9 cellular contexts compared by ENCODE assay signal in genomic region chr20:370977-371754, GRCh38. TPM values are rescaled to one million over a fixed set of nuclear protein-coding genes. Genes with fewer than 3 reads are reported as not detected.
DNase-seq lines count a peak whose midpoint lies in the region; ATAC-seq, FAIRE-seq and TF ChIP-seq lines count a peak whose summit lies in the region.
"Had no signal": no experiment of that assay in that cellular context is flagged by ENCODE, and none has a peak within 500 bp of the region (broad histone marks: within the 10 kb centered on the region; RNA-seq: fewer than 3 reads in every experiment).

No MANE protein-coding gene starts in this region.

- H3K9me2 ChIP-seq in HCT116 (ENCODE audit: insufficient read depth) = no peaks in the 10 kb centered on the region

- WGBS in spleen, 5 donors = 64 to 82% (median 74%) methylated on average over 6 to 7 of the region's 7 CpGs

- H3K9ac ChIP-seq in HCT116 (ENCODE audit: low read length) (0 out of 2 replicates have a peak overlapping the region, but pooled peaks have one; percentile 4), kidney (ENCODE audit: low read length in 2 of 2) (no peak overlapping the region)

- H3K27me3 ChIP-seq in HCT116 (ENCODE audit: insufficient read depth, low read length) (no peaks in the 10 kb centered on the region), spleen (replicated peaks in 1 of 7) (no peaks in the 10 kb centered on the region)

- H2AFZ ChIP-seq in HCT116 (ENCODE audit: low read depth, low read length, poor library complexity, severe bottlenecking) = no peak overlapping the region

- no peak for TF ChIP-seq CTCF in HCT116 (IDR thresholded peaks at IDR 0.05 in 2 of 3, conservative IDR thresholded peaks at IDR 0.05 in 1 of 3; ENCODE audit: borderline replicate concordance in 1 of 3, insufficient read depth in 1 of 3, low read depth in 2 of 3, low read length in 2 of 3)
- no peak for TF ChIP-seq CTCF in VCaP (conservative IDR thresholded peaks at IDR 0.05)
- no peak for TF ChIP-seq CTCF in kidney (IDR thresholded peaks at IDR 0.05; ENCODE audit: borderline replicate concordance, extremely low read depth, insufficient read depth)
- no peak for TF ChIP-seq CTCF in spleen (IDR thresholded peaks at IDR 0.05 in 8 of 11, conservative IDR thresholded peaks at IDR 0.05 in 3 of 11)
- no peak for TF ChIP-seq CTCF in D721Med (IDR thresholded peaks at IDR 0.05; ENCODE audit: insufficient read depth, missing control alignments)

- H3K36me3 ChIP-seq in HCT116 (ENCODE audit: control insufficient read depth in 1 of 2, insufficient read depth in 2 of 2, low read length in 2 of 2) (no peaks in the 10 kb centered on the region), kidney (ENCODE audit: control insufficient read depth in 1 of 2, insufficient read depth in 2 of 2, low read length in 2 of 2) (no peaks in the 10 kb centered on the region), spleen (no peaks in the 10 kb centered on the region)

- RAD21 ChIA-PET in HCT116 (lab: Charles Lee; ENCODE audit: low non-redundant PET in 1 of 2, low total read pairs in 2 of 2, uncharacterized antibody in 2 of 2, unreplicated experiment in 2 of 2) = interaction anchor here in 1 of 2 experiments (1.0 kb wide), 1 partner anchor 9 kb away, joined by 5 read pairs; the partner anchor contains the start of gene TRIB3

- POLR2A ChIA-PET in HCT116 (lab: Charles Lee) = interaction anchor here (0.8 to 29.0 kb wide), 9 partner anchors 7 to 173 kb away, joined by 3 to 779 read pairs (median 4); partner anchors contain the start of genes CSNK2A1, NRSN2, RBCK1 and SOX12

- CTCF ChIA-PET in HCT116 (lab: Charles Lee) = interaction anchor here (1.0 to 2.6 kb wide), 3 partner anchors 8 to 16 kb away, joined by 3 to 10 read pairs (median 6); partner anchors contain the start of gene TRIB3

- DNase-seq in HCT116 (ENCODE audit: low read depth, low spot score) = no peak
- no peak for DNase-seq in kidney
- DNase-seq in spleen = no peak
- DNase-seq in D721Med (ENCODE audit: insufficient read length, low spot score) = no peak
- DNase-seq: DMS79; effector memory CD8-positive, alpha-beta T cell had no signal

- H3K79me2 ChIP-seq in HCT116 (ENCODE audit: insufficient read depth, low read length) = no peaks in the 10 kb centered on the region

- H3K9me3 ChIP-seq in HCT116 (ENCODE audit: control insufficient read depth in 1 of 2, insufficient read depth in 1 of 2, low read depth in 1 of 2, low read length in 2 of 2) (no peaks in the 10 kb centered on the region), kidney (ENCODE audit: control insufficient read depth in 1 of 2, low read length in 2 of 2) (no peaks in the 10 kb centered on the region), spleen (no peaks in the 10 kb centered on the region)

- H3K27ac ChIP-seq in HCT116 (ENCODE audit: low read depth, low read length) = peak overlapping the region; percentile 84
- peak overlapping the region; percentile 99 for H3K27ac ChIP-seq in VCaP
- H3K27ac ChIP-seq in kidney (ENCODE audit: low read depth in 2 of 2, low read length in 2 of 2) = peak overlapping the region; percentile 56 to 70
- peak overlapping the region; percentile 6 to 81 (median 67) for H3K27ac ChIP-seq in spleen

- no peak for FAIRE-seq in kidney (lab: Jason Lieb, UNC)
- no peak for FAIRE-seq in D721Med (lab: Jason Lieb, UNC)

- peaks cover 70 to 75% of the 10 kb centered on the region in 2 experiments for H3K4me1 ChIP-seq in HCT116 (ENCODE audit: control insufficient read depth in 1 of 2, insufficient read depth in 2 of 2, low read length in 2 of 2)
- H3K4me1 ChIP-seq in kidney (ENCODE audit: control insufficient read depth in 1 of 2, insufficient read depth in 1 of 2, low read depth in 1 of 2, low read length in 2 of 2) = peaks cover 7 to 16% of the 10 kb centered on the region in 2 donors
- H3K4me1 ChIP-seq in spleen = peaks cover 0 to 47% (median 28%) of the 10 kb centered on the region in 6 donors

- TF ChIP-seq POLR2A in HCT116 (IDR thresholded peaks at IDR 0.05; ENCODE audit: borderline replicate concordance, extremely low read depth, insufficient read depth, insufficient read length) = peak; percentile 37
- TF ChIP-seq POLR2A in spleen (IDR thresholded peaks at IDR 0.05) = no peak

- no peak overlapping the region for H3K4me3 ChIP-seq in HCT116 (replicated peaks in 1 of 2; ENCODE audit: low read depth in 1 of 2, low read length in 2 of 2)
- H3K4me3 ChIP-seq in kidney (ENCODE audit: low read length in 2 of 2) = no peak overlapping the region
- H3K4me3 ChIP-seq in spleen = peak overlapping the region in 1 of 8 donors; percentile 22

- no peaks in the 10 kb centered on the region for H4K20me1 ChIP-seq in HCT116 (ENCODE audit: insufficient read depth)

- no peak for TF ChIP-seq RAD21 in HCT116 (IDR thresholded peaks at IDR 0.05; ENCODE audit: low read depth)

- H3K4me2 ChIP-seq in HCT116 (ENCODE audit: low read length) = peak overlapping the region; percentile 39

- BruUV-seq in HCT116 (replicated peaks; lab: Mats Ljungman, UMichigan) = TSS peak; percentile 76

- intact Hi-C loops in HCT116 (cut with micrococcal nuclease) (no loop called here), kidney (cut with DNase I) (no loop called here), spleen (cut with DNase I; ENCODE audit: low total_unique reads) (no loop called here)

- ATAC-seq in HCT116 (no peak), GM18868 (IDR thresholded peaks at IDR 0.05; ENCODE audit: unreplicated experiment) (no peak), HG03175 (IDR thresholded peaks at IDR 0.05; ENCODE audit: unreplicated experiment) (no peak)
- ATAC-seq: effector memory CD8-positive, alpha-beta T cell had no signal

TF ChIP-seq in HCT116, 20 proteins besides CTCF, POLR2A, EP300 and RAD21 (continues in another document):
- no peak for TF ChIP-seq CEBPB (IDR thresholded peaks at IDR 0.05; ENCODE audit: low read depth)
- no peak for TF ChIP-seq MAX (IDR thresholded peaks at IDR 0.05)
- TF ChIP-seq REST (IDR thresholded peaks at IDR 0.05; ENCODE audit: low read depth) = no peak
- no peak for TF ChIP-seq EGR1 (IDR thresholded peaks at IDR 0.05; ENCODE audit: low read depth)
- TF ChIP-seq YY1 (IDR thresholded peaks at IDR 0.05; ENCODE audit: extremely low read depth, insufficient replicate concordance, low read depth, low read length) = no peak
- no peak for TF ChIP-seq ATF3 (IDR thresholded peaks at IDR 0.05)

RNA-seq across cellular contexts. Expression of gene TRIB3, which starts 9.4 kb away (rescaled TPM):
- total RNA-seq in HCT116 (2021; ENCODE audit: unreplicated experiment) = 113 TPM
- polyA plus RNA-seq in HCT116 (2012) = 184 and 189 TPM in 2 replicates
- total RNA-seq in kidney = 11.6 TPM
- polyA plus RNA-seq in kidney (ENCODE audit: insufficient read depth, low read depth, low replicate concordance) = 4.3 TPM
- 10 to 100 TPM in 4 of 7 donors, 1 to 10 TPM in 3; 8.3 to 25.7 (median 12.0) TPM for total RNA-seq in spleen
- polyA plus RNA-seq in spleen = 10 to 100 TPM in 2 of 3 donors, 1 to 10 TPM in 1; 5.7 to 11.7 (median 11.6) TPM

RNA-seq across cellular contexts. Expression of gene NRSN2, which starts 24.3 kb away (rescaled TPM):
- total RNA-seq in HCT116 (2021; ENCODE audit: unreplicated experiment) = 1.9 TPM
- 2.0 and 2.5 TPM in 2 replicates for polyA plus RNA-seq in HCT116 (2012)
- 48.1 TPM for total RNA-seq in kidney
- polyA plus RNA-seq in kidney (ENCODE audit: insufficient read depth, low read depth, low replicate concordance) = 50.0 TPM
- 10 to 100 TPM; 10.9 to 26.3 (median 18.2) TPM for total RNA-seq in spleen
- 10 to 100 TPM; 10.5 to 13.4 (median 12.8) TPM for polyA plus RNA-seq in spleen

RNA-seq across cellular contexts. Expression of gene RBCK1, which starts 36.9 kb away (rescaled TPM):
- 180 TPM for total RNA-seq in HCT116 (2021; ENCODE audit: unreplicated experiment)
- 404 and 522 TPM in 2 replicates for polyA plus RNA-seq in HCT116 (2012)
- total RNA-seq in kidney = 93.6 TPM
- 73.0 TPM for polyA plus RNA-seq in kidney (ENCODE audit: insufficient read depth, low read depth, low replicate concordance)
- 100 to 1,000 TPM in 4 of 7 donors, 10 to 100 TPM in 3; 90.2 to 124 (median 105) TPM for total RNA-seq in spleen
- polyA plus RNA-seq in spleen = 100 to 1,000 TPM in 1 of 3 donors, 10 to 100 TPM in 2; 78.6 to 152 (median 98.9) TPM

RNA-seq across cellular contexts. Expression of gene SOX12, which starts 45.8 kb away (rescaled TPM):
- 40.4 TPM for total RNA-seq in HCT116 (2021; ENCODE audit: unreplicated experiment)
- polyA plus RNA-seq in HCT116 (2012) = 21.0 and 24.0 TPM in 2 replicates
- total RNA-seq in kidney = 12.7 TPM
- 11.3 TPM for polyA plus RNA-seq in kidney (ENCODE audit: insufficient read depth, low read depth, low replicate concordance)
- total RNA-seq in spleen = 10 to 100 TPM in 2 of 7 donors, 1 to 10 TPM in 5; 4.5 to 12.5 (median 8.3) TPM
- polyA plus RNA-seq in spleen = 1 to 10 TPM; 3.2 to 4.9 (median 3.4) TPM
